8 cellular contexts compared by ENCODE assay signal in the genomic region with DNA sequence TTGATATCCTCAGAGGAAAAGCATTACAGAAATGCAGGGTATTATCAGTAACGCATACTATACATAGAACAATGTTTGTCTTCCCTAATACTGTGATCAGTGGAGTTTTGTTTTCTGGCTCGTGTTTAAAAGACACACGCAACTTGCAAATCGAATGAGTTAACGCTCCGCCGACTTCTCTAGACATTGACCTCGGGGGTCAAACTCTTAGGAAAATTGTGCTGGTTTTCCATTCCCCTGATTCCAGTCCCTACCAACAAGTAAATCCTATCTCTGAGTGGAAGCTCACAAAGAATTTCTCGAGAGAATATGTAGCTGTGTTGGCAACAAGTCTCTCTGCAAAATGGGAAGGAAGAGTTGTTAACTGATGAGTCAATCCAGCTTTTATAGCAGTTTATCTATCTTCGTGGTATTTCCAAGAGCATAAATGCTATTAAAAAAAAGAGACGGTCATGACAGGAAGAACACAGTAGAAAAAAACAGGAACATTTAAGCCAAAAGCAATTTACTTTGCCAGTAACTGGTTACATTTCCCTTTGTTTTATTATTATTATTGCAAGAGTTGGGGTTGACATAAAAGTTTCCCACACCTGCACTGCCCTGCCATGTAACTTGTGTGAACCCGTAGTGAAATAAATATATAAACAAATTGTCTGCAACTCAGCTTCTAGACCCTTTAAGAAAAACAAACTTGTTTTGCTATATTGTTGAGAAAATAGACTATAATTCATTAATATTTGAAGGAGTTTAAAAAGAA.
DNase-seq lines count a peak whose midpoint lies in the region; ATAC-seq and TF ChIP-seq lines count a peak whose summit lies in the region.

No MANE protein-coding gene starts in this region.

- peak; percentile 88 for DNase-seq in GM04503 (ENCODE audit: low read depth)
- peak; percentile 35 for DNase-seq in NOMO-1 treated with dmso at 0.1 percent for 144 hours (lab: John Stamatoyannopoulos, UW; ENCODE audit: unreplicated experiment)
- DNase-seq in colonic mucosa = no peak
- no peak for DNase-seq in mucosa of descending colon
- DNase-seq in GM13976 (ENCODE audit: low spot score) = no peak
- no peak for DNase-seq in mucosa of gallbladder (ENCODE audit: low spot score)

- H3K27me3 ChIP-seq in colonic mucosa = no peaks in the 10 kb centered on the region

- intact Hi-C loops in colonic mucosa (cut with DNase I) (no loop called here), mucosa of descending colon (cut with DNase I, micrococcal nuclease) (no loop called here)

- H3K4me1 ChIP-seq in colonic mucosa = peaks cover 4% of the 10 kb centered on the region
- peaks cover 48% of the 10 kb centered on the region for H3K4me1 ChIP-seq in mucosa of descending colon (ENCODE audit: low read depth)

- H3K27ac ChIP-seq in colonic mucosa = peak overlapping the region; percentile 79

- peak overlapping the region in 1 of 2 donors; percentile 90 for H3K9ac ChIP-seq in colonic mucosa (ENCODE audit: low read depth in 2 of 2, low read length in 2 of 2)

- in situ Hi-C loops in GM13976 (cut with MboI; ENCODE audit: low sequenced_read_pairs, unreplicated experiment) = loop anchor here (10.0 kb wide), 2 partner anchors 141 to 199 kb away; a partner anchor contains a TSS

- no peak overlapping the region for H3K4me3 ChIP-seq in colonic mucosa
- no peak overlapping the region for H3K4me3 ChIP-seq in mucosa of descending colon

- TF ChIP-seq CTCF in colonic mucosa (IDR thresholded peaks at IDR 0.05) (no peak), mucosa of descending colon (IDR thresholded peaks at IDR 0.05) (no peak), GM13976 (IDR thresholded peaks at IDR 0.05; ENCODE audit: borderline replicate concordance, control extremely low read depth, extremely low read depth, insufficient read depth, missing control alignments) (no peak)

- H3K9me3 ChIP-seq in colonic mucosa (no peaks in the 10 kb centered on the region), mucosa of descending colon (no peaks in the 10 kb centered on the region)

- ATAC-seq in mucosa of descending colon (peak; percentile 31), HG03565 (IDR thresholded peaks at IDR 0.05; ENCODE audit: unreplicated experiment) (no peak), HG03025 (IDR thresholded peaks at IDR 0.05; ENCODE audit: low FRiP score, unreplicated experiment) (no peak)

- no peaks in the 10 kb centered on the region for H3K36me3 ChIP-seq in colonic mucosa
- H3K36me3 ChIP-seq in mucosa of descending colon (ENCODE audit: low read depth) = no peaks in the 10 kb centered on the region

Comparison
In these comparisons a context has a peak if more than half of its experiments do, and no peak if none do; other contexts are left out.
1. DNase-seq: peak in GM04503 (single experiment) and NOMO-1 treated with dmso at 0.1 percent for 144 hours (single experiment); none in colonic mucosa (single experiment), mucosa of descending colon (0 of 3), GM13976 (single experiment) and mucosa of gallbladder (single experiment).